Comparison of ENCODE assay signal across 25 cellular contexts in genomic region chr12:94286580-94287244, GRCh38.
DNase-seq lines count a peak whose midpoint lies in the region; TF ChIP-seq lines count a peak whose summit lies in the region.
"Had no signal": no experiment of that assay in that cellular context is flagged by ENCODE, and none has a peak within 500 bp of the region (broad histone marks: within the 10 kb centered on the region; RNA-seq: fewer than 3 reads in every experiment).

No MANE protein-coding gene starts in this region.

- H3K9me3 Mint-ChIP-seq in endodermal cell (no peaks in the 10 kb centered on the region), H9 (no peaks in the 10 kb centered on the region)
- H3K9me3 Mint-ChIP-seq: activated naive CD8-positive, alpha-beta T cell treated with anti-CD3 and anti-CD28 coated beads, Interleukin-2, amount 50 U/mL, for 24 hours; activated T-cell treated with anti-CD3 and anti-CD28 coated beads, Interleukin-2, amount 50 U/mL, for 4 hours; immature natural killer cell; naive B cell had no signal

- no peak overlapping the region for H3K4me2 ChIP-seq in H9 (ENCODE audit: insufficient read depth, insufficient read length, low read length)

- H3K9ac ChIP-seq in endodermal cell (ENCODE audit: extremely low read depth, low read length, poor library complexity, severe bottlenecking): no peak overlapping the region
- no peak overlapping the region for H3K9ac ChIP-seq in H9 (ENCODE audit: extremely low read depth, insufficient read length, low read length)

- H4K91ac ChIP-seq in H9 (ENCODE audit: insufficient read length, low read depth, low read length): no peak overlapping the region

- H3K14ac ChIP-seq in H9 (ENCODE audit: insufficient read depth, low read length): no peak overlapping the region

- H3K79me2 ChIP-seq in H9 (ENCODE audit: insufficient read depth, low read length): no peaks in the 10 kb centered on the region

- 83 to 85% methylated on average over 3 to 4 of the region's 4 CpGs for WGBS in endodermal cell (ENCODE audit: insufficient coverage in 1 of 2, insufficient read length in 1 of 2), 2 experiments
- no CpG with 5 or more reads among the region's 4 CpGs for WGBS in H9 (ENCODE audit: extremely low coverage, insufficient read length, low lambda C conversion rate)

- no peak overlapping the region for H2AK5ac ChIP-seq in H9 (ENCODE audit: insufficient read length, low read length)

- H3K4me1 Mint-ChIP-seq in endodermal cell: peaks cover 52% of the 10 kb centered on the region
- H3K4me1 Mint-ChIP-seq in H9: peaks cover 44 to 52% of the 10 kb centered on the region in 2 experiments

- H3K4me3 ChIP-seq in endodermal cell (ENCODE audit: low read length): no peak overlapping the region
- H3K4me3 ChIP-seq: left ventricle myocardium inferior, MG63, skin epidermis, tibial artery had no signal

- H3K18ac ChIP-seq in H9 (ENCODE audit: insufficient read length, low read depth, low read length): no peak overlapping the region

- no peak overlapping the region for H3K27ac ChIP-seq in endodermal cell (ENCODE audit: low read depth, low read length)
- H3K27ac ChIP-seq in H9 (ENCODE audit: insufficient read length, low read depth, low read length): no peak overlapping the region
- H3K27ac ChIP-seq in caudate nucleus (ENCODE audit: low read depth, low read length): no peak overlapping the region
- H3K27ac ChIP-seq: left ventricle myocardium inferior, skin epidermis, tibial artery had no signal

- no peaks in the 10 kb centered on the region for H3K36me3 ChIP-seq in endodermal cell (ENCODE audit: control insufficient read depth, insufficient read depth, low read length)
- H3K36me3 ChIP-seq: left ventricle myocardium inferior, MG63, tibial artery had no signal

- no peaks in the 10 kb centered on the region for H3K27me3 Mint-ChIP-seq in endodermal cell (ENCODE audit: insufficient read depth)
- H3K27me3 Mint-ChIP-seq in H9 (ENCODE audit: low read depth): no peaks in the 10 kb centered on the region; the same call in none of the 2 replicates
- H3K27me3 Mint-ChIP-seq: activated naive CD8-positive, alpha-beta T cell treated with anti-CD3 and anti-CD28 coated beads, Interleukin-2, amount 50 U/mL, for 24 hours; naive B cell had no signal

- H3K4ac ChIP-seq in H9 (ENCODE audit: low read depth, low read length): no peak overlapping the region

- H3K4me1 ChIP-seq in endodermal cell (ENCODE audit: control insufficient read depth, insufficient read depth, low read length): peaks cover 7% of the 10 kb centered on the region
- H3K4me1 ChIP-seq in H9 (ENCODE audit: insufficient read depth, low read length): peaks cover 9% of the 10 kb centered on the region; the same call in 1 of the 2 replicates

- H3K36me3 Mint-ChIP-seq in endodermal cell (ENCODE audit: low read depth): no peaks in the 10 kb centered on the region
- H3K36me3 Mint-ChIP-seq in H9 (ENCODE audit: insufficient read depth in 1 of 3, low read depth in 3 of 3): peaks cover 0 to 4% (median 0%) of the 10 kb centered on the region in 3 experiments; a peak in 1 of 7 replicates

- no peaks in the 10 kb centered on the region for H3K23me2 ChIP-seq in H9 (ENCODE audit: insufficient read length, low read depth, low read length, poor library complexity, severe bottlenecking)

- H3K27ac Mint-ChIP-seq in endodermal cell: no peak overlapping the region
- no peak overlapping the region for H3K27ac Mint-ChIP-seq in H9
- H3K27ac Mint-ChIP-seq: activated naive CD8-positive, alpha-beta T cell treated with anti-CD3 and anti-CD28 coated beads, Interleukin-2, amount 50 U/mL, for 24 hours had no signal

- no peak overlapping the region for H4K8ac ChIP-seq in H9 (replicated peaks; ENCODE audit: insufficient read length, low read depth, low read length)

- H3K9me3 ChIP-seq in endodermal cell (ENCODE audit: control insufficient read depth, low read length) (no peaks in the 10 kb centered on the region), H9 (ENCODE audit: control insufficient read depth, low read depth, low read length) (no peaks in the 10 kb centered on the region)
- H3K9me3 ChIP-seq: left ventricle myocardium inferior, MG63, tibial artery had no signal

- no peaks in the 10 kb centered on the region for H3K79me1 ChIP-seq in H9 (ENCODE audit: insufficient read depth, low read depth, low read length, poor library complexity, severe bottlenecking)

- no peak overlapping the region for H2BK15ac ChIP-seq in H9 (ENCODE audit: low read depth, low read length)

- no peak overlapping the region for H2BK120ac ChIP-seq in H9 (ENCODE audit: low read depth, low read length, poor library complexity, severe bottlenecking)

- H3K27me3 ChIP-seq in endodermal cell (ENCODE audit: control insufficient read depth, insufficient read depth, low read length, poor library complexity, severe bottlenecking): no peaks in the 10 kb centered on the region
- H3K27me3 ChIP-seq in H9 (ENCODE audit: insufficient read depth, low read length): no peaks in the 10 kb centered on the region
- H3K27me3 ChIP-seq: MG63, tibial artery had no signal

- H4K5ac ChIP-seq in H9 (ENCODE audit: insufficient read length, low read depth, low read length): no peak overlapping the region

- H3K4me3 Mint-ChIP-seq in endodermal cell (no peak overlapping the region), H9 (no peak overlapping the region)
- H3K4me3 Mint-ChIP-seq: activated naive CD8-positive, alpha-beta T cell treated with anti-CD3 and anti-CD28 coated beads, Interleukin-2, amount 50 U/mL, for 24 hours; activated T-cell treated with anti-CD3 and anti-CD28 coated beads, Interleukin-2, amount 50 U/mL, for 4 hours; immature natural killer cell; naive B cell had no signal

- H2BK20ac ChIP-seq in H9 (ENCODE audit: low read depth, low read length, poor library complexity, severe bottlenecking): no peak overlapping the region

- H3K23ac ChIP-seq in H9 (ENCODE audit: insufficient read length, low read depth, low read length): no peak overlapping the region

- H2BK12ac ChIP-seq in H9 (ENCODE audit: insufficient read length, low read depth, low read length): no peak overlapping the region

- no peak overlapping the region for H3T11ph ChIP-seq in H9 (ENCODE audit: low read length)

- no peaks in the 10 kb centered on the region for H4K20me1 ChIP-seq in H9 (ENCODE audit: control insufficient read depth, insufficient read depth, insufficient read length)

- H3K56ac ChIP-seq in H9 (ENCODE audit: insufficient read length, low read depth, low read length): no peak overlapping the region

- H2AFZ ChIP-seq in H9 (ENCODE audit: low read length): no peak overlapping the region

- no peak overlapping the region for H2BK5ac ChIP-seq in H9 (ENCODE audit: insufficient read length, low read length)

- DNase-seq in NCI-H345 (lab: John Stamatoyannopoulos, UW) (peak; percentile 24), NCI-H345 treated with DMSO at 0.1 percent for 48 hours (lab: John Stamatoyannopoulos, UW; ENCODE audit: unreplicated experiment) (no peak), NCI-H69 (lab: John Stamatoyannopoulos, UW) (peak; percentile 95), endodermal cell (peak; percentile 55), middle frontal gyrus (ENCODE audit: extremely low spot score, low spot score) (no peak), H9 (no peak), AG08396 (ENCODE audit: low spot score) (no peak), caudate nucleus (lab: John Stamatoyannopoulos, UW) (no peak)
- DNase-seq: activated CD4-positive, alpha-beta T cell treated with anti-CD3 and anti-CD28 coated beads, Interleukin-2, amount 50 U/mL, for 1 hour; activated gamma-delta T cell treated with Interleukin-2 at 50 U/mL for 16 hours; activated naive CD8-positive, alpha-beta T cell treated with anti-CD3 and anti-CD28 coated beads, Interleukin-2, amount 50 U/mL, for 24 hours; activated T-cell treated with anti-CD3 and anti-CD28 coated beads, Interleukin-2, amount 50 U/mL, for 4 hours; C1 segment of cervical spinal cord; DND-41; immature natural killer cell; KG1; left ventricle myocardium inferior; MG63; naive B cell; NCI-H187 treated with DMSO at 0.1 percent for 48 hours; SHP77; SW 1271; T1000; tibial artery had no signal

- TF ChIP-seq CTCF in endodermal cell (conservative IDR thresholded peaks at IDR 0.05) (no peak), H9 (conservative IDR thresholded peaks at IDR 0.05) (no peak)

Comparison
In these comparisons a context has a peak if more than half of its experiments do, and no peak if none do; other contexts are left out.
1. DNase-seq: peak in NCI-H345 (single experiment), NCI-H69 (single experiment) and endodermal cell (single experiment); none in NCI-H345 treated with DMSO at 0.1 percent for 48 hours (single experiment), middle frontal gyrus (single experiment), H9 (single experiment), AG08396 (single experiment) and caudate nucleus (0 of 61).